8 cellular contexts compared by ENCODE assay signal in the genomic region with DNA sequence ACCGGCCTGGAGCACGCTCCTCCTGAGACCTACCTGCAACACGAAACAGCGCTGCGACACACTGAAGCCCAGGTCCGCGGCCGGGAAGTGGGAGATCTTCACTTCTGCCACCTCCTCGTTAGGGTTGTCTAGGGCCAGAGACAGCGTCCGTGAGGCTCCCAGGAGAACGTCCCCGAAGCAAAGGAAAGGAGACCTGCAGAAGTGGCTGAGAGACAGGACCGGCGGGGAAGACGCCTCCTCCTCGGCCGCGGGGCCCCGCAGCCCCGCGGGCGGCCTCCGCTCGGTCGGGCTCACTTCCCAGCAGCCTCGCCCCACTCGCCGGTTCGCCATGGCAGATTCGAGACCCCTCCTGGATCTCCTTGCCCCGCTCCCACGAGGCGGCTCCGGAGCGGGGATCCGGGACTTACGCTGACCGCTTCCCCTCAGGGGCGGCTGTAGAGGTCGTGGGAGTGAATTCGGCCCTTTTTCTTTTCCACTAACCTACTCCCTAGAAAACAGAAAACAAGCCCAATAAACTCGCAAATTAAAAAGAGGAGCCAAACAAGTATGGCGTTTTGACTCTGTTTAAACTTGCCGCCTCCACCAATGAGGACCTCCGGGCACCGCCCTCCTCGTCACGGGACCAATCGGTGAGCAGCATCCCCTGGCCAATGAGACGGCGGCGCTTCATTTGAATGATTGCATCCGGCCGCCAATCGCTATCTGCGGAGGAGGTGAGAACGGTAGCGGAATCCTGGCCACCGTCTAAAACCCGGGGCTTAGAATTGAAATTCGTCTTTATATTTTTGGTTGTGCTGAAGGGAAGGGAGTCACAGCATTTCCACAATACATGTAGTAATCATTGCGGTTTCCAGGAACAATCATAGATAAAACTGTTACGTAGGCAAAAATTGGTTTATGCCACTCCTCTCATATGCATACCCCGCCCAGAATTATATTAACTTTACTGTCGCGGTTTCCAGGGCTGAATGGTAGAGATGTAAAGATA. TPM values are rescaled to one million over a fixed set of nuclear protein-coding genes. Genes with fewer than 3 reads are reported as not detected.
DNase-seq lines count a peak whose midpoint lies in the region; ATAC-seq and TF ChIP-seq lines count a peak whose summit lies in the region.

ASPM (minus strand) TSS at position 562 of the 988 bp plus-strand sequence; CDS start at position 330, 232 bp downstream.

- H4K20me1 ChIP-seq in H9 (ENCODE audit: control insufficient read depth, insufficient read depth, insufficient read length): no peaks in the 10 kb centered on the region

- H4K5ac ChIP-seq in H9 (ENCODE audit: insufficient read length, low read depth, low read length): no peak within 1 kb of the TSS

- intact Hi-C loops in activated T-helper 2 cell treated with anti-CD3 and anti-CD28 coated beads, Interferon-gamma antibody, Interleukin-2, Interleukin-4, amounts not matched to agents 10 μg/mL and 5 μg/mL and 100 μg/mL, durations not matched to agents 14 hours and 24 hours and 36 hours (cut with micrococcal nuclease): loop anchor here (5.0 kb wide), 2 partner anchors 44 to 631 kb away; partner anchors contain the start of gene DENND1B

- H3K4me3 Mint-ChIP-seq in H9: peak within 1 kb of the TSS; percentile 96 to 99
- H3K4me3 Mint-ChIP-seq in activated T-helper 2 cell treated with anti-CD3 and anti-CD28 coated beads, Interferon-gamma antibody, Interleukin-2, Interleukin-4, amounts not matched to agents 10 μg/mL and 5 μg/mL and 100 μg/mL, durations not matched to agents 14 hours and 24 hours and 36 hours (ENCODE audit: low read depth): peak within 1 kb of the TSS; percentile 89
- H3K4me3 Mint-ChIP-seq in natural killer cell treated with Interleukin-12 subunit alpha and Interleukin-12 subunit beta and Interleukin-15 and Interleukin-18, amount 100 ng/mL, for 72 hours: peak within 1 kb of the TSS; percentile 93

- H3K56ac ChIP-seq in H9 (ENCODE audit: insufficient read length, low read depth, low read length): no peak within 1 kb of the TSS

- peak; percentile 55 for TF ChIP-seq POLR2A in Raji (IDR thresholded peaks at IDR 0.05; ENCODE audit: insufficient read depth, low read depth, low read length)

- H3K9ac ChIP-seq in H9 (ENCODE audit: extremely low read depth, insufficient read length, low read length): peak within 1 kb of the TSS; percentile 86

- no peak within 1 kb of the TSS for H3K4ac ChIP-seq in H9 (ENCODE audit: low read depth, low read length)

- no peak within 1 kb of the TSS for H2BK15ac ChIP-seq in H9 (ENCODE audit: low read depth, low read length)

- TF ChIP-seq CTCF in H9 (conservative IDR thresholded peaks at IDR 0.05): no peak
- no peak for TF ChIP-seq CTCF in fibroblast of pulmonary artery (IDR thresholded peaks at IDR 0.05; ENCODE audit: low read length, missing control alignments)

- peaks cover 8% of the 10 kb centered on the region; the same call in 1 of the 2 replicates for H3K79me2 ChIP-seq in H9 (ENCODE audit: insufficient read depth, low read length)

- no peak within 1 kb of the TSS for H3T11ph ChIP-seq in H9 (ENCODE audit: low read length)

- peak within 1 kb of the TSS; percentile 87 for H3K4me3 ChIP-seq in fibroblast of pulmonary artery (replicated peaks; ENCODE audit: low read depth, low read length)

- no peaks in the 10 kb centered on the region for H3K9me3 ChIP-seq in H9 (ENCODE audit: control insufficient read depth, low read depth, low read length)

- H3K23me2 ChIP-seq in H9 (ENCODE audit: insufficient read length, low read depth, low read length, poor library complexity, severe bottlenecking): no peaks in the 10 kb centered on the region

- H2AFZ ChIP-seq in H9 (ENCODE audit: low read length): peak within 1 kb of the TSS; percentile 27

- no peaks in the 10 kb centered on the region for H3K4me1 ChIP-seq in H9 (ENCODE audit: insufficient read depth, low read length)

- H3K18ac ChIP-seq in H9 (ENCODE audit: insufficient read length, low read depth, low read length): peak within 1 kb of the TSS; percentile 68

- no peak within 1 kb of the TSS for H2BK120ac ChIP-seq in H9 (ENCODE audit: low read depth, low read length, poor library complexity, severe bottlenecking)

- peak within 1 kb of the TSS; percentile 99 for H3K27ac Mint-ChIP-seq in H9
- peak within 1 kb of the TSS; percentile 97 for H3K27ac Mint-ChIP-seq in activated T-helper 2 cell treated with anti-CD3 and anti-CD28 coated beads, Interferon-gamma antibody, Interleukin-2, Interleukin-4, amounts not matched to agents 10 μg/mL and 5 μg/mL and 100 μg/mL, durations not matched to agents 14 hours and 24 hours and 36 hours
- H3K27ac Mint-ChIP-seq in natural killer cell treated with Interleukin-12 subunit alpha and Interleukin-12 subunit beta and Interleukin-15 and Interleukin-18, amount 100 ng/mL, for 72 hours: peak within 1 kb of the TSS; percentile 88

- H3K36me3 Mint-ChIP-seq in H9 (ENCODE audit: insufficient read depth in 1 of 3, low read depth in 3 of 3): peaks cover 10 to 26% (median 19%) of the 10 kb centered on the region in 3 experiments; a peak in 6 of 7 replicates
- peaks cover 25% of the 10 kb centered on the region for H3K36me3 Mint-ChIP-seq in activated T-helper 2 cell treated with anti-CD3 and anti-CD28 coated beads, Interferon-gamma antibody, Interleukin-2, Interleukin-4, amounts not matched to agents 10 μg/mL and 5 μg/mL and 100 μg/mL, durations not matched to agents 14 hours and 24 hours and 36 hours (ENCODE audit: low read depth)
- H3K36me3 Mint-ChIP-seq in natural killer cell treated with Interleukin-12 subunit alpha and Interleukin-12 subunit beta and Interleukin-15 and Interleukin-18, amount 100 ng/mL, for 72 hours: peaks cover 9% of the 10 kb centered on the region

- H3K27me3 ChIP-seq in H9 (ENCODE audit: insufficient read depth, low read length): no peaks in the 10 kb centered on the region

- H3K23ac ChIP-seq in H9 (ENCODE audit: insufficient read length, low read depth, low read length): no peak within 1 kb of the TSS

- no peak within 1 kb of the TSS for H4K91ac ChIP-seq in H9 (ENCODE audit: insufficient read length, low read depth, low read length)

- H3K27me3 Mint-ChIP-seq in H9 (ENCODE audit: low read depth): no peaks in the 10 kb centered on the region
- H3K27me3 Mint-ChIP-seq in activated T-helper 2 cell treated with anti-CD3 and anti-CD28 coated beads, Interferon-gamma antibody, Interleukin-2, Interleukin-4, amounts not matched to agents 10 μg/mL and 5 μg/mL and 100 μg/mL, durations not matched to agents 14 hours and 24 hours and 36 hours (ENCODE audit: low read depth): no peaks in the 10 kb centered on the region
- no peaks in the 10 kb centered on the region for H3K27me3 Mint-ChIP-seq in natural killer cell treated with Interleukin-12 subunit alpha and Interleukin-12 subunit beta and Interleukin-15 and Interleukin-18, amount 100 ng/mL, for 72 hours

- WGBS in H9 (ENCODE audit: extremely low coverage, insufficient read length, low lambda C conversion rate): no CpG with 5 or more reads among the region's 67 CpGs

- H3K14ac ChIP-seq in H9 (ENCODE audit: insufficient read depth, low read length): peak within 1 kb of the TSS; percentile 74; the same call in 1 of the 2 replicates

- no peaks in the 10 kb centered on the region for H3K79me1 ChIP-seq in H9 (ENCODE audit: insufficient read depth, low read depth, low read length, poor library complexity, severe bottlenecking)

- peak within 1 kb of the TSS; percentile 55 for H3K27ac ChIP-seq in H9 (ENCODE audit: insufficient read length, low read depth, low read length)

- no peak within 1 kb of the TSS for H2AK5ac ChIP-seq in H9 (ENCODE audit: insufficient read length, low read length)

- 0 out of 5 replicates have a peak, but pooled peaks cover 0 to 2% of the 10 kb centered on the region in 2 experiments for H3K9me3 Mint-ChIP-seq in H9
- no peaks in the 10 kb centered on the region for H3K9me3 Mint-ChIP-seq in activated T-helper 2 cell treated with anti-CD3 and anti-CD28 coated beads, Interferon-gamma antibody, Interleukin-2, Interleukin-4, amounts not matched to agents 10 μg/mL and 5 μg/mL and 100 μg/mL, durations not matched to agents 14 hours and 24 hours and 36 hours
- no peaks in the 10 kb centered on the region for H3K9me3 Mint-ChIP-seq in natural killer cell treated with Interleukin-12 subunit alpha and Interleukin-12 subunit beta and Interleukin-15 and Interleukin-18, amount 100 ng/mL, for 72 hours

- H2BK20ac ChIP-seq in H9 (ENCODE audit: low read depth, low read length, poor library complexity, severe bottlenecking): no peak within 1 kb of the TSS

- no peak within 1 kb of the TSS for H4K8ac ChIP-seq in H9 (replicated peaks; ENCODE audit: insufficient read length, low read depth, low read length)

- H3K4me2 ChIP-seq in H9 (ENCODE audit: insufficient read depth, insufficient read length, low read length): peak within 1 kb of the TSS; percentile 52

- H2BK12ac ChIP-seq in H9 (ENCODE audit: insufficient read length, low read depth, low read length): no peak within 1 kb of the TSS

- DNase-seq in ELR (ENCODE audit: low read depth): peak; percentile 96
- DNase-seq in H9: peak; percentile 95
- peak; percentile 95 for DNase-seq in M059J (ENCODE audit: low read depth)
- peak; percentile 94 for DNase-seq in activated T-helper 2 cell treated with anti-CD3 and anti-CD28 coated beads, Interferon-gamma antibody, Interleukin-2, Interleukin-4, amounts not matched to agents 10 μg/mL and 5 μg/mL and 100 μg/mL, durations not matched to agents 14 hours and 24 hours and 36 hours (ENCODE audit: low spot score)
- DNase-seq in fibroblast of pulmonary artery (ENCODE audit: low read depth): peak; percentile 96
- peak; percentile 94 for DNase-seq in natural killer cell treated with Interleukin-12 subunit alpha and Interleukin-12 subunit beta and Interleukin-15 and Interleukin-18, amount 100 ng/mL, for 72 hours (ENCODE audit: low spot score)
- peak; percentile 96 for DNase-seq in stimulated activated naive CD4-positive, alpha-beta T cell treated with Interleukin-2 at 50 U/mL for 16 hours (lab: John Stamatoyannopoulos, UW)

- peaks cover 14 to 21% of the 10 kb centered on the region in 2 experiments for H3K4me1 Mint-ChIP-seq in H9
- H3K4me1 Mint-ChIP-seq in activated T-helper 2 cell treated with anti-CD3 and anti-CD28 coated beads, Interferon-gamma antibody, Interleukin-2, Interleukin-4, amounts not matched to agents 10 μg/mL and 5 μg/mL and 100 μg/mL, durations not matched to agents 14 hours and 24 hours and 36 hours (ENCODE audit: low read depth): peaks cover 31% of the 10 kb centered on the region
- H3K4me1 Mint-ChIP-seq in natural killer cell treated with Interleukin-12 subunit alpha and Interleukin-12 subunit beta and Interleukin-15 and Interleukin-18, amount 100 ng/mL, for 72 hours (ENCODE audit: low read depth in 2 of 2): peaks cover 8 to 28% of the 10 kb centered on the region in 2 donors

- H2BK5ac ChIP-seq in H9 (ENCODE audit: insufficient read length, low read length): no peak within 1 kb of the TSS

- peak; percentile 99 to 100 for ATAC-seq in natural killer cell treated with Interleukin-12 subunit alpha and Interleukin-12 subunit beta and Interleukin-15 and Interleukin-18, amount 100 ng/mL, for 72 hours

RNA-seq across cellular contexts. Expression of gene ASPM, which starts in this region (rescaled TPM):
- total RNA-seq in H9 (2021): 32.4 and 34.9 TPM in 2 replicates
- 39.8 and 62.1 TPM in 2 replicates for total RNA-seq in M059J (2014; rRNA removed; shearing (Covaris generic))
- 43.0 and 43.6 TPM in 2 replicates for total RNA-seq in activated T-helper 2 cell treated with anti-CD3 and anti-CD28 coated beads, Interferon-gamma antibody, Interleukin-2, Interleukin-4, amounts not matched to agents 10 μg/mL and 5 μg/mL and 100 μg/mL, durations not matched to agents 14 hours and 24 hours and 36 hours
- total RNA-seq in natural killer cell treated with Interleukin-12 subunit alpha and Interleukin-12 subunit beta and Interleukin-15 and Interleukin-18, amount 100 ng/mL, for 72 hours: 10 to 100 TPM; 17.6 to 40.7 TPM

Comparison
In these comparisons a context has a peak if more than half of its experiments do, and no peak if none do; other contexts are left out.
1. Peak in every context shown above with its lines: DNase-seq, ATAC-seq, H3K4me3 ChIP-seq and H3K27ac ChIP-seq.